ENCODE assay signal across 8 cellular contexts in the genomic region with DNA sequence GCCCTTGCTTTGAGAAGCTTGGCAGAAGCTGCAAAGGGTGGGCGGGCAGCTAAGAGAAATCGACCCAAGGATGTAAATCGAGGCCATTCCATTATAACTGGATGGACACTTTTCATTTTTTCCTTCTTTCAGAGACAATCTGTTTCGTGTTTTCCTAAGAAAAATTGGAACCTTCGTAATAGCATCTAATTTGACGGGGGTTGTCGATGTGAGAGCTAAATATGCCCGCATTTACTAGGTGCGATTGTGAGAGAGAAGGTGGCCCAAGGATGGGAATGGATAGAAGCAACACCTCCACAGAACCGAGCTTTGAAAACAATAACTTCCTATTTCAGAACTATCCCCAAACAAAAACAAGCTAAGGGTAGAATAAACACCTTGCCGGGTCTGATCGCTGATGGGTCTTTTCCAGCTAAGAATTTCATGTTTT. TPM values are rescaled to one million over a fixed set of nuclear protein-coding genes. Genes with fewer than 3 reads are reported as not detected.
DNase-seq lines count a peak whose midpoint lies in the region; ATAC-seq and TF ChIP-seq lines count a peak whose summit lies in the region.

No MANE protein-coding gene starts in this region.

- TF ChIP-seq CTCF in CD8-positive, alpha-beta T cell (IDR thresholded peaks at IDR 0.05), result no peak
- TF ChIP-seq CTCF in RWPE2 (IDR thresholded peaks at IDR 0.05; ENCODE audit: poor library complexity, severe bottlenecking) (no peak), fibroblast of mammary gland (conservative IDR thresholded peaks at IDR 0.05; ENCODE audit: control insufficient read depth, insufficient read depth, low read depth, low read length) (no peak), progenitor cell of endocrine pancreas (IDR thresholded peaks at IDR 0.05; ENCODE audit: unreplicated experiment) (no peak)

- peaks cover 6% of the 10 kb centered on the region for H3K4me1 ChIP-seq in CD8-positive, alpha-beta T cell (ENCODE audit: insufficient read depth, low read length)
- H3K4me1 ChIP-seq in RWPE2 (ENCODE audit: insufficient read depth, poor library complexity, severe bottlenecking), result peaks cover 27% of the 10 kb centered on the region

- CTCF ChIA-PET in CD8-positive, alpha-beta T cell (lab: Charles Lee), result interaction anchor here (1.2 to 2.3 kb wide), 3 partner anchors 19 to 1239 kb away, joined by 3 to 15 read pairs (median 4); no protein-coding TSS in a partner anchor

- no peaks in the 10 kb centered on the region for H3K9me3 ChIP-seq in CD8-positive, alpha-beta T cell (ENCODE audit: low read length)
- no peaks in the 10 kb centered on the region for H3K9me3 ChIP-seq in RWPE2 (ENCODE audit: severe bottlenecking)

- no peaks in the 10 kb centered on the region for H3K9me3 Mint-ChIP-seq in CD8-positive, alpha-beta T cell
- H3K9me3 Mint-ChIP-seq in progenitor cell of endocrine pancreas (ENCODE audit: low read depth), result no peaks in the 10 kb centered on the region

- intact Hi-C loops in CD8-positive, alpha-beta T cell (cut with DNase I, micrococcal nuclease), result loop anchor here in 1 of 2 experiments (2.0 kb wide), 1 partner anchor 35 kb away; no protein-coding TSS in a partner anchor

- H3K4me3 ChIP-seq in CD8-positive, alpha-beta T cell (ENCODE audit: low read depth, low read length), result peak overlapping the region; percentile 84
- peak overlapping the region; percentile 61 for H3K4me3 ChIP-seq in RWPE2 (ENCODE audit: severe bottlenecking)
- peak overlapping the region; percentile 74 for H3K4me3 ChIP-seq in fibroblast of mammary gland (ENCODE audit: control insufficient read depth, low read depth, low read length)

- ATAC-seq in CD8-positive, alpha-beta T cell, result peak; percentile 4
- ATAC-seq in RWPE2 (ENCODE audit: low read depth), result no peak
- no peak for ATAC-seq in HG03139 (IDR thresholded peaks at IDR 0.05; ENCODE audit: unreplicated experiment)

- peak overlapping the region; percentile 58 for H3K27ac ChIP-seq in CD8-positive, alpha-beta T cell (ENCODE audit: low read depth, low read length)
- peak overlapping the region; percentile 62 for H3K27ac ChIP-seq in RWPE2 (ENCODE audit: poor library complexity, severe bottlenecking)

- DNase-seq in CD8-positive, alpha-beta T cell, result no peak
- DNase-seq in RWPE2 (ENCODE audit: low spot score), result no peak
- DNase-seq in fibroblast of mammary gland (ENCODE audit: low read depth), result no peak
- DNase-seq in progenitor cell of endocrine pancreas (ENCODE audit: low spot score, unreplicated experiment), result no peak
- no peak for DNase-seq in NCI-H345 (lab: John Stamatoyannopoulos, UW)
- DNase-seq in activated CD4-positive, CD25-positive, alpha-beta regulatory T cell (lab: John Stamatoyannopoulos, UW), result no peak
- DNase-seq in EL, result no peak

- H3K4me3 Mint-ChIP-seq in CD8-positive, alpha-beta T cell, result peak overlapping the region; percentile 63
- peak overlapping the region; percentile 79 for H3K4me3 Mint-ChIP-seq in progenitor cell of endocrine pancreas (ENCODE audit: low read depth)

- peaks cover 9% of the 10 kb centered on the region for H3K4me1 Mint-ChIP-seq in CD8-positive, alpha-beta T cell (ENCODE audit: low read depth)
- H3K4me1 Mint-ChIP-seq in progenitor cell of endocrine pancreas (ENCODE audit: low read depth), result peaks cover 75% of the 10 kb centered on the region

- peaks cover 49% of the 10 kb centered on the region for H3K27me3 Mint-ChIP-seq in CD8-positive, alpha-beta T cell (ENCODE audit: low read depth)
- no peaks in the 10 kb centered on the region for H3K27me3 Mint-ChIP-seq in progenitor cell of endocrine pancreas

- peaks cover 13% of the 10 kb centered on the region for H3K27me3 ChIP-seq in CD8-positive, alpha-beta T cell (ENCODE audit: insufficient read depth, low read length)
- no peaks in the 10 kb centered on the region for H3K27me3 ChIP-seq in RWPE2 (ENCODE audit: insufficient read depth, poor library complexity, severe bottlenecking)

- POLR2A ChIA-PET in CD8-positive, alpha-beta T cell (lab: Charles Lee), result interaction anchor here (1.1 kb wide), 1 partner anchor 17 kb away, joined by 3 read pairs; no protein-coding TSS in a partner anchor

- H3K36me3 ChIP-seq in CD8-positive, alpha-beta T cell (ENCODE audit: insufficient read depth, low read length), result no peaks in the 10 kb centered on the region
- no peaks in the 10 kb centered on the region for H3K36me3 ChIP-seq in RWPE2 (ENCODE audit: low read depth)

- H3K36me3 Mint-ChIP-seq in CD8-positive, alpha-beta T cell, result no peaks in the 10 kb centered on the region
- H3K36me3 Mint-ChIP-seq in progenitor cell of endocrine pancreas (ENCODE audit: insufficient read depth), result peaks cover 5% of the 10 kb centered on the region

- H3K27ac Mint-ChIP-seq in CD8-positive, alpha-beta T cell, result peak overlapping the region; percentile 6
- peak overlapping the region; percentile 84 for H3K27ac Mint-ChIP-seq in progenitor cell of endocrine pancreas

RNA-seq across cellular contexts. Expression of a gene that starts 0.8 kb away (rescaled TPM):
- under 1 TPM in 1 of 2 experiments, not detected in 1; 0.36 TPM for total RNA-seq in CD8-positive, alpha-beta T cell
- 13.7 TPM in 2 replicates for total RNA-seq in progenitor cell of endocrine pancreas

RNA-seq across cellular contexts. Expression of a gene that starts 12.1 kb away (rescaled TPM):
- under 1 TPM; 0.28 to 0.81 TPM for total RNA-seq in CD8-positive, alpha-beta T cell
- total RNA-seq in progenitor cell of endocrine pancreas, result 12.6 and 18.1 TPM in 2 replicates

RNA-seq across cellular contexts. Expression of a gene that starts 16.2 kb away (rescaled TPM):
- not detected for total RNA-seq in CD8-positive, alpha-beta T cell
- total RNA-seq in progenitor cell of endocrine pancreas, result 0.38 TPM in 1 of 2 replicates, not detected in the other

RNA-seq across cellular contexts. Expression of a gene that starts 21.0 kb away (rescaled TPM):
- total RNA-seq in CD8-positive, alpha-beta T cell, result not detected
- 77.4 and 85.5 TPM in 2 replicates for total RNA-seq in progenitor cell of endocrine pancreas

RNA-seq across cellular contexts. Expression of a gene that starts 25.1 kb away (rescaled TPM):
- total RNA-seq in CD8-positive, alpha-beta T cell, result not detected
- 1.4 and 1.5 TPM in 2 replicates for total RNA-seq in progenitor cell of endocrine pancreas

Comparison
In these comparisons a context has a peak if more than half of its experiments do, and no peak if none do; other contexts are left out.
1. RNA of a gene that starts 0.8 kb away (total RNA-seq): 13.7 TPM in progenitor cell of endocrine pancreas; 0.36 TPM in CD8-positive, alpha-beta T cell; every median in the first group is over 10 times any median in the second.
2. Peak in every context shown above with its lines, with median percentiles within 50 percentile points of each other: H3K4me3 ChIP-seq.